In the genomic region with DNA sequence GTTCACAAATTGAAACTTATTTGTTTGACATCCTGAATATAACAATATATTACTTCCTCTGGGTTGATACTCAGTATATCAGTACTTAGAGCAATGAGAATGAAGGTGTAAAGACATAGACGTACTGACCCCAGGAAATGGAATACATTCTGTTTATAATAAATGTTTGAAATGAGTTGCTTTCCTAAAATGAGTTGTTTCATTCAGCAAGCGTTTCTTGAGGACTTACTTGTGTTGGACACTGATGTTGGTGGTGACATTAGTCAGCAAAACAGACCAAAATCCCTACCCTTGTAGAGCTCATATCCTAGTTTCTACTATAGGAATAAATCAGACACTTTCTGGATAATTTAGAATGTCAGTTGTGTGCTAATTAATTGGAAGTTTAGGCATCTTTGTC, we compare ENCODE assay signal across 33 cellular contexts.
"Had no signal": no experiment of that assay in that cellular context is flagged by ENCODE, and none has a peak within 500 bp of the region (broad histone marks: within the 10 kb centered on the region; RNA-seq: fewer than 3 reads in every experiment).

No MANE protein-coding gene starts in this region.

- H3K4me3 ChIP-seq: MG63 had no signal

- DNase-seq: Karpas-422, Kasumi-1, MG63, MM.1S, MV-4-11, NCI-H1048, NCI-H1092, NCI-H1092 treated with DMSO at 0.1 percent for 48 hours, NCI-H1105, NCI-H1105 treated with DMSO at 0.1 percent for 48 hours, NCI-H1417, NCI-H1417 treated with DMSO at 0.1 percent for 48 hours, NCI-H1436, NCI-H1436 treated with DMSO at 0.1 percent for 48 hours, NCI-H146, NCI-H1694, NCI-H1694 treated with DMSO at 0.1 percent for 48 hours, NCI-H187, NCI-H187 treated with DMSO at 0.1 percent for 48 hours, NCI-H1930, NCI-H2029, NCI-H2029 treated with DMSO at 0.1 percent for 48 hours, NCI-H2081 treated with DMSO at 0.1 percent for 48 hours, NCI-H2107, NCI-H2171, NCI-H2171 treated with DMSO at 0.1 percent for 48 hours, NCI-H2227 treated with DMSO at 0.1 percent for 48 hours, NCI-H226, NCI-H345, NCI-H510A, NCI-H510A treated with DMSO at 0.1 percent for 48 hours, NCI-H524, NCI-H524 treated with DMSO at 0.1 percent for 48 hours had no signal

- H3K36me3 ChIP-seq: MG63 had no signal

- H3K9me3 ChIP-seq: MG63 had no signal
